Comparison of ENCODE assay signal across 8 cellular contexts in genomic region chrX:21374994-21375794, GRCh38.
DNase-seq lines count a peak whose midpoint lies in the region; ATAC-seq and TF ChIP-seq lines count a peak whose summit lies in the region.

No MANE protein-coding gene starts in this region.

- H3K27ac ChIP-seq in 22Rv1 (peak overlapping the region; percentile 63; the same call in 1 of the 2 replicates), HUES48 (ENCODE audit: low read depth, low read length) (peak overlapping the region; percentile 28), cingulate gyrus (ENCODE audit: low read depth, low read length) (peak overlapping the region; percentile 29), muscle layer of colon (ENCODE audit: low read depth, low read length) (no peak overlapping the region)

- H3K9me3 ChIP-seq in HUES48 (ENCODE audit: control insufficient read depth, insufficient read depth, low read length) (no peaks in the 10 kb centered on the region), muscle layer of colon (ENCODE audit: low read length) (no peaks in the 10 kb centered on the region)

- H3K4me3 ChIP-seq in HUES48 (ENCODE audit: low read depth, low read length) (peak overlapping the region; percentile 87), muscle layer of colon (ENCODE audit: low read depth in 1 of 2, low read length in 2 of 2) (peak overlapping the region; percentile 31 to 49)

- H3K9ac ChIP-seq in HUES48 (ENCODE audit: low read depth, low read length) (peak overlapping the region; percentile 71; the same call in 1 of the 2 replicates), muscle layer of colon (ENCODE audit: low read length) (no peak overlapping the region)

- ATAC-seq in GM18907 (IDR thresholded peaks at IDR 0.05; ENCODE audit: unreplicated experiment) (peak; percentile 17), HG02970 (IDR thresholded peaks at IDR 0.05; ENCODE audit: low FRiP score, unreplicated experiment) (no peak), GM21360 (IDR thresholded peaks at IDR 0.05; ENCODE audit: unreplicated experiment) (no peak)

- H3K36me3 ChIP-seq in HUES48 (ENCODE audit: control insufficient read depth, insufficient read depth, low read length) (no peaks in the 10 kb centered on the region), muscle layer of colon (ENCODE audit: insufficient read depth, low read length) (no peaks in the 10 kb centered on the region)

- H3K4me1 ChIP-seq in HUES48 (ENCODE audit: control insufficient read depth, insufficient read depth, low read length) (peaks cover 22% of the 10 kb centered on the region; the same call in 1 of the 2 replicates), muscle layer of colon (ENCODE audit: insufficient read depth, low read length) (no peaks in the 10 kb centered on the region)

- DNase-seq in SKM-1 (lab: John Stamatoyannopoulos, UW; ENCODE audit: unreplicated experiment) = no peak

- no peak for TF ChIP-seq CTCF in 22Rv1 (IDR thresholded peaks at IDR 0.05)

- peaks cover 22% of the 10 kb centered on the region for H3K27me3 ChIP-seq in HUES48 (ENCODE audit: control insufficient read depth, insufficient read depth, low read length)
- H3K27me3 ChIP-seq in muscle layer of colon (ENCODE audit: control insufficient read depth in 1 of 2, insufficient read depth in 2 of 2, low read length in 2 of 2) = peaks cover 0 to 31% of the 10 kb centered on the region in 2 donors
